ENCODE assay signal across 8 cellular contexts in genomic region chr2:200963918-200964252, GRCh38. TPM values are rescaled to one million over a fixed set of nuclear protein-coding genes. Genes with fewer than 3 reads are reported as not detected.
DNase-seq lines count a peak whose midpoint lies in the region; ATAC-seq and TF ChIP-seq lines count a peak whose summit lies in the region.
"Not testable (repeated sequence)": the region's sequence is repeated elsewhere in the genome, so short reads cannot be mapped to it uniquely, and the experiment has no call there.

No MANE protein-coding gene starts in this region.

- not testable (repeated sequence) for H2BK5ac ChIP-seq in mesendoderm (ENCODE audit: low read length)

- POLR2A ChIA-PET in AG04450 (lab: Yijun Ruan, JAX), result interaction anchor here (0.5 to 1.2 kb wide), 4 partner anchors 11 to 152 kb away, joined by 3 to 12 read pairs (median 3); partner anchors contain the start of genes CFLAR and CLK1

- ATAC-seq in GM19328 (IDR thresholded peaks at IDR 0.05; ENCODE audit: unreplicated experiment), result peak; percentile 2
- peak; percentile 13 for ATAC-seq in HG03045 (IDR thresholded peaks at IDR 0.05; ENCODE audit: unreplicated experiment)

- H3K4me3 ChIP-seq in AG04450 (ENCODE audit: low read depth, low read length), result peak overlapping the region; percentile 94
- H3K4me3 ChIP-seq in SK-N-MC, result peak overlapping the region; percentile 90
- peak overlapping the region; percentile 85 to 86 for H3K4me3 ChIP-seq in ascending aorta
- H3K4me3 ChIP-seq in fibroblast of mammary gland (ENCODE audit: control insufficient read depth, low read depth, low read length), result peak overlapping the region; percentile 94
- H3K4me3 ChIP-seq in mesendoderm (ENCODE audit: low read length), result peak overlapping the region; percentile 79
- peak overlapping the region; percentile 96 to 99 (median 98) for H3K4me3 ChIP-seq in skeletal muscle tissue (ENCODE audit: low read length in 3 of 3)

- H3K56ac ChIP-seq in mesendoderm (ENCODE audit: low read length), result peak overlapping the region; percentile 86

- TF ChIP-seq CTCF in AG04450 (IDR thresholded peaks at IDR 0.05; ENCODE audit: low read depth, low read length); ascending aorta (IDR thresholded peaks at IDR 0.05); fibroblast of mammary gland (conservative IDR thresholded peaks at IDR 0.05; ENCODE audit: control insufficient read depth, insufficient read depth, low read depth, low read length): not testable (repeated sequence)

- WGBS in mesendoderm (ENCODE audit: extremely low coverage, insufficient coverage, low lambda C conversion rate), result no CpG with 5 or more reads among the region's 21 CpGs

- peaks cover 21% of the 10 kb centered on the region for H3K36me3 ChIP-seq in SK-N-MC (ENCODE audit: insufficient read depth, low read length)
- not testable (repeated sequence) for H3K36me3 ChIP-seq in ascending aorta; mesendoderm (ENCODE audit: control insufficient read depth, insufficient read depth, low read length); skeletal muscle tissue (ENCODE audit: control insufficient read depth in 3 of 3, insufficient read depth in 3 of 3, low read length in 3 of 3)

- not testable (repeated sequence) for H2AK5ac ChIP-seq in mesendoderm (ENCODE audit: low read length)

- H3K9me3 ChIP-seq in AG04450 (ENCODE audit: control insufficient read depth, insufficient read depth, low read length); SK-N-MC (ENCODE audit: low read depth, low read length); ascending aorta; skeletal muscle tissue (ENCODE audit: control insufficient read depth in 3 of 3, low read length in 3 of 3): not testable (repeated sequence)

- H3K79me1 ChIP-seq in mesendoderm (ENCODE audit: low read length), result peaks cover 12% of the 10 kb centered on the region

- not testable (repeated sequence) for H4K8ac ChIP-seq in mesendoderm (ENCODE audit: low read depth, low read length)

- peak overlapping the region; percentile 80 for H3K9ac ChIP-seq in SK-N-MC (ENCODE audit: insufficient read length)
- peak overlapping the region; percentile 86 for H3K9ac ChIP-seq in mesendoderm (ENCODE audit: low read length)
- H3K9ac ChIP-seq in skeletal muscle tissue (ENCODE audit: low read depth in 1 of 3, low read length in 3 of 3), result peak overlapping the region; percentile 87 to 93 (median 87)

- peak overlapping the region; percentile 70 for H3K4ac ChIP-seq in mesendoderm (ENCODE audit: low read depth, low read length)

- H3K27me3 ChIP-seq in AG04450 (ENCODE audit: control insufficient read depth, insufficient read depth, low read length); ascending aorta; mesendoderm (ENCODE audit: insufficient read depth, low read length, poor library complexity); skeletal muscle tissue (ENCODE audit: control insufficient read depth in 3 of 3, insufficient read depth in 3 of 3, low read length in 3 of 3): not testable (repeated sequence)

- DNase-seq in AG04450 (ENCODE audit: low read depth, low spot score); SK-N-MC (ENCODE audit: low read depth, low spot score); ascending aorta (ENCODE audit: low spot score in 2 of 2); fibroblast of mammary gland (ENCODE audit: low read depth); mesendoderm: not testable (repeated sequence)

- H2BK15ac ChIP-seq in mesendoderm (replicated peaks; ENCODE audit: low read depth), result not testable (repeated sequence)

- not testable (repeated sequence) for H2BK120ac ChIP-seq in mesendoderm (ENCODE audit: low read depth, low read length)

- H3K4me2 ChIP-seq in mesendoderm (ENCODE audit: low read length), result peak overlapping the region; percentile 16

- not testable (repeated sequence) for H3K23ac ChIP-seq in mesendoderm (ENCODE audit: low read length)

- not testable (repeated sequence) for H3K4me1 ChIP-seq in ascending aorta; mesendoderm (ENCODE audit: control insufficient read depth, low read depth, low read length)
- peaks cover 15 to 24% (median 18%) of the 10 kb centered on the region in 3 donors for H3K4me1 ChIP-seq in skeletal muscle tissue (ENCODE audit: control insufficient read depth in 3 of 3, insufficient read depth in 3 of 3, low read length in 3 of 3)

- intact Hi-C loops in ascending aorta (cut with DNase I), result loop anchor here (1.0 to 10.0 kb wide), 5 partner anchors 77 to 678 kb away; partner anchors contain the start of genes CLK1, NIF3L1, PPIL3 and TMEM237

- peak overlapping the region; percentile 47 for H3K27ac ChIP-seq in AG04450 (ENCODE audit: low read depth, low read length)
- H3K27ac ChIP-seq in SK-N-MC, result not testable (repeated sequence)
- H3K27ac ChIP-seq in ascending aorta, result peak overlapping the region; percentile 71 to 82
- peak overlapping the region; percentile 55 for H3K27ac ChIP-seq in mesendoderm (ENCODE audit: low read depth, low read length)
- H3K27ac ChIP-seq in skeletal muscle tissue (ENCODE audit: low read depth, low read length), result peak overlapping the region; percentile 73

- CTCF ChIA-PET in AG04450 (lab: Charles Lee), result interaction anchor here (0.6 to 5.4 kb wide), 17 partner anchors 11 to 214 kb away, joined by 3 to 41 read pairs (median 4); no protein-coding TSS in a partner anchor

- not testable (repeated sequence) for H4K5ac ChIP-seq in mesendoderm (ENCODE audit: low read length)

- not testable (repeated sequence) for H3K18ac ChIP-seq in mesendoderm (ENCODE audit: low read length)

- H3K79me2 ChIP-seq in mesendoderm (ENCODE audit: control insufficient read depth, insufficient read depth, low read length), result peaks cover 30% of the 10 kb centered on the region

RNA-seq across cellular contexts. Expression of gene ORC2, which starts 0.4 kb away (rescaled TPM):
- 4.7 and 4.9 TPM in 2 replicates for polyA plus RNA-seq in AG04450 (2011; rRNA removed)
- polyA minus RNA-seq in AG04450 (2011; rRNA and poly(A)+ RNA removed), result 3.3 and 6.9 TPM in 2 replicates
- 5.2 TPM for total RNA-seq in ascending aorta
- polyA plus RNA-seq in mesendoderm (2013, experiment 1 of 2), result 29.6 TPM
- polyA plus RNA-seq in mesendoderm (2013, experiment 2 of 2), result 30.2 TPM
- total RNA-seq in skeletal muscle tissue, result 17.2 TPM
